Comparison of ENCODE assay signal across 1 cellular context in genomic region chr17:17141860-17142552, GRCh38.
TF ChIP-seq lines count a peak whose summit lies in the region.

No MANE protein-coding gene starts in this region.

TF ChIP-seq in H1, 55 proteins besides CTCF, POLR2A, EP300 and RAD21:
- TF ChIP-seq CHD7 (IDR thresholded peaks at IDR 0.05; ENCODE audit: insufficient replicate concordance, low read length) (no peak), GABPA (IDR thresholded peaks at IDR 0.05; ENCODE audit: borderline replicate concordance, insufficient read depth, low read length) (peak; percentile 56; the same call in 1 of the 2 replicates)
